In genomic region chr1:206507395-206508129, GRCh38 we compare ENCODE assay signal across 7 cellular contexts. TPM values are rescaled to one million over a fixed set of nuclear protein-coding genes. Genes with fewer than 3 reads are reported as not detected.
DNase-seq lines count a peak whose midpoint lies in the region; ATAC-seq and TF ChIP-seq lines count a peak whose summit lies in the region.

Gene RASSF5, plus strand, starts transcription at chr1:206507531. Its CDS starts 72 bp downstream, at chr1:206507603.

- TF ChIP-seq CTCF in OCI-LY1 (IDR thresholded peaks at IDR 0.05; ENCODE audit: low read length), result no peak
- no peak for TF ChIP-seq CTCF in fibroblast of mammary gland (conservative IDR thresholded peaks at IDR 0.05; ENCODE audit: control insufficient read depth, insufficient read depth, low read depth, low read length)
- no peak for TF ChIP-seq CTCF in nephron progenitor cell (IDR thresholded peaks at IDR 0.05)

- H3K9ac ChIP-seq in OCI-LY1 (ENCODE audit: low read length), result peak within 1 kb of the TSS; percentile 4; the same call in 1 of the 2 replicates

- H3K36me3 Mint-ChIP-seq in activated T-cell treated with anti-CD3 and anti-CD28 coated beads, Interleukin-2, amount 50 U/mL, for 72 hours (ENCODE audit: insufficient read depth in 2 of 2), result no peaks in the 10 kb centered on the region
- H3K36me3 Mint-ChIP-seq in nephron progenitor cell (ENCODE audit: low read depth), result no peaks in the 10 kb centered on the region

- no peaks in the 10 kb centered on the region for H3K79me2 ChIP-seq in OCI-LY1 (ENCODE audit: insufficient read depth, low read length)

- H3K9me3 Mint-ChIP-seq in activated T-cell treated with anti-CD3 and anti-CD28 coated beads, Interleukin-2, amount 50 U/mL, for 72 hours, result no peaks in the 10 kb centered on the region
- no peaks in the 10 kb centered on the region for H3K9me3 Mint-ChIP-seq in nephron progenitor cell
- no peaks in the 10 kb centered on the region for H3K9me3 Mint-ChIP-seq in stimulated activated naive CD8-positive, alpha-beta T cell treated with anti-CD3 and anti-CD28 coated beads, Interleukin-15, amount 100 ng/mL, for 72 hours

- no peaks in the 10 kb centered on the region for H3K9me2 ChIP-seq in OCI-LY1 (ENCODE audit: low read depth, low read length)

- H3K27me3 Mint-ChIP-seq in activated T-cell treated with anti-CD3 and anti-CD28 coated beads, Interleukin-2, amount 50 U/mL, for 72 hours (ENCODE audit: low read depth), result peaks cover 33% of the 10 kb centered on the region
- H3K27me3 Mint-ChIP-seq in nephron progenitor cell (ENCODE audit: low read depth, poor library complexity), result peaks cover 87% of the 10 kb centered on the region
- H3K27me3 Mint-ChIP-seq in stimulated activated naive CD8-positive, alpha-beta T cell treated with anti-CD3 and anti-CD28 coated beads, Interleukin-15, amount 100 ng/mL, for 72 hours, result peaks cover 55% of the 10 kb centered on the region

- no peaks in the 10 kb centered on the region for H3K36me3 ChIP-seq in OCI-LY1 (ENCODE audit: insufficient read depth, low read length)

- peak; percentile 51 for ATAC-seq in GM18517 (IDR thresholded peaks at IDR 0.05; ENCODE audit: unreplicated experiment)
- ATAC-seq in HG02973 (IDR thresholded peaks at IDR 0.05; ENCODE audit: unreplicated experiment), result peak; percentile 32
- ATAC-seq in activated T-cell treated with anti-CD3 and anti-CD28 coated beads, Interleukin-2, amount 50 U/mL, for 72 hours (replicated peaks in 1 of 2), result peak; percentile 82 to 84
- peak; percentile 83 for ATAC-seq in stimulated activated naive CD8-positive, alpha-beta T cell treated with anti-CD3 and anti-CD28 coated beads, Interleukin-15, amount 100 ng/mL, for 72 hours

- peaks cover 7% of the 10 kb centered on the region for H3K27me3 ChIP-seq in OCI-LY1 (ENCODE audit: insufficient read depth, low read length)

- no peaks in the 10 kb centered on the region for H3K9me3 ChIP-seq in OCI-LY1 (ENCODE audit: low read length)

- no peak within 1 kb of the TSS for H3K27ac ChIP-seq in OCI-LY1 (ENCODE audit: low read depth, low read length, poor library complexity, severe bottlenecking)

- H3K4me1 Mint-ChIP-seq in activated T-cell treated with anti-CD3 and anti-CD28 coated beads, Interleukin-2, amount 50 U/mL, for 72 hours (ENCODE audit: low read depth), result peaks cover 50% of the 10 kb centered on the region
- peaks cover 44% of the 10 kb centered on the region for H3K4me1 Mint-ChIP-seq in nephron progenitor cell
- peaks cover 62% of the 10 kb centered on the region for H3K4me1 Mint-ChIP-seq in stimulated activated naive CD8-positive, alpha-beta T cell treated with anti-CD3 and anti-CD28 coated beads, Interleukin-15, amount 100 ng/mL, for 72 hours

- H2AFZ ChIP-seq in OCI-LY1 (ENCODE audit: low read length), result no peak within 1 kb of the TSS

- H3F3A ChIP-seq in OCI-LY1 (ENCODE audit: insufficient read depth, low read length), result no peaks in the 10 kb centered on the region

- H3K4me3 ChIP-seq in OCI-LY1 (ENCODE audit: low read depth, low read length, poor library complexity, severe bottlenecking) (peak within 1 kb of the TSS; percentile 51), fibroblast of mammary gland (ENCODE audit: control insufficient read depth, low read depth, low read length) (peak within 1 kb of the TSS; percentile 40)

- peak; percentile 89 to 90 for DNase-seq in activated T-cell treated with anti-CD3 and anti-CD28 coated beads, Interleukin-2, amount 50 U/mL, for 72 hours
- DNase-seq in fibroblast of mammary gland (ENCODE audit: low read depth) (no peak), nephron progenitor cell (peak; percentile 75)
- DNase-seq in stimulated activated naive CD8-positive, alpha-beta T cell treated with anti-CD3 and anti-CD28 coated beads, Interleukin-15, amount 100 ng/mL, for 72 hours, result peak; percentile 76 to 87

- no peak within 1 kb of the TSS for H3K27ac Mint-ChIP-seq in activated T-cell treated with anti-CD3 and anti-CD28 coated beads, Interleukin-2, amount 50 U/mL, for 72 hours
- no peak within 1 kb of the TSS for H3K27ac Mint-ChIP-seq in nephron progenitor cell
- H3K27ac Mint-ChIP-seq in stimulated activated naive CD8-positive, alpha-beta T cell treated with anti-CD3 and anti-CD28 coated beads, Interleukin-15, amount 100 ng/mL, for 72 hours, result peak within 1 kb of the TSS; percentile 28 to 89

- no peaks in the 10 kb centered on the region for H4K20me1 ChIP-seq in OCI-LY1 (ENCODE audit: insufficient read depth, low read length)

- peak within 1 kb of the TSS; percentile 58 for H3K4me2 ChIP-seq in OCI-LY1 (ENCODE audit: low read length)

- peaks cover 13% of the 10 kb centered on the region for H3K4me1 ChIP-seq in OCI-LY1 (ENCODE audit: insufficient read depth, low read length, severe bottlenecking)

- peak within 1 kb of the TSS; percentile 82 to 83 for H3K4me3 Mint-ChIP-seq in activated T-cell treated with anti-CD3 and anti-CD28 coated beads, Interleukin-2, amount 50 U/mL, for 72 hours
- peak within 1 kb of the TSS; percentile 76 for H3K4me3 Mint-ChIP-seq in nephron progenitor cell
- H3K4me3 Mint-ChIP-seq in stimulated activated naive CD8-positive, alpha-beta T cell treated with anti-CD3 and anti-CD28 coated beads, Interleukin-15, amount 100 ng/mL, for 72 hours, result peak within 1 kb of the TSS; percentile 77 to 80

RNA-seq across cellular contexts. Expression of gene RASSF5, which starts in this region (rescaled TPM):
- 100 to 1,000 TPM; 227 to 240 TPM for total RNA-seq in activated T-cell treated with anti-CD3 and anti-CD28 coated beads, Interleukin-2, amount 50 U/mL, for 72 hours

Comparison
In these comparisons a context has a peak if more than half of its experiments do, and no peak if none do; other contexts are left out.
1. ATAC-seq: peak in every context shown above with its lines; median percentile 83 in activated T-cell treated with anti-CD3 and anti-CD28 coated beads, Interleukin-2, amount 50 U/mL, for 72 hours; 83 in stimulated activated naive CD8-positive, alpha-beta T cell treated with anti-CD3 and anti-CD28 coated beads, Interleukin-15, amount 100 ng/mL, for 72 hours; 51 in GM18517; 32 in HG02973.
2. H3K27ac Mint-ChIP-seq: peak in stimulated activated naive CD8-positive, alpha-beta T cell treated with anti-CD3 and anti-CD28 coated beads, Interleukin-15, amount 100 ng/mL, for 72 hours (2 of 2); none in activated T-cell treated with anti-CD3 and anti-CD28 coated beads, Interleukin-2, amount 50 U/mL, for 72 hours (single experiment) and nephron progenitor cell (single experiment).
3. Peak in every context shown above with its lines, with median percentiles within 50 percentile points of each other: H3K4me3 Mint-ChIP-seq.